ENCODE assay signal across 18 cellular contexts in genomic region chr10:10973310-10973709, GRCh38. TPM values are rescaled to one million over a fixed set of nuclear protein-coding genes. Genes with fewer than 3 reads are reported as not detected.
DNase-seq lines count a peak whose midpoint lies in the region; ATAC-seq and TF ChIP-seq lines count a peak whose summit lies in the region.
"Had no signal": no experiment of that assay in that cellular context is flagged by ENCODE, and none has a peak within 500 bp of the region (broad histone marks: within the 10 kb centered on the region; RNA-seq: fewer than 3 reads in every experiment).

No MANE protein-coding gene starts in this region.

- no peak overlapping the region for H3K27ac ChIP-seq in HEK293 (ENCODE audit: extremely low read depth, low read depth, low read length)
- H3K27ac ChIP-seq: BLaER1 treated with 17β-estradiol and CSF1 and Interleukin-3, amounts not matched to agents 10 nM and 100 nM; C4-2B had no signal

- TF ChIP-seq CTCF in HEK293 (tag by site-specific recombination; IDR thresholded peaks at IDR 0.05) (no peak), CD14-positive monocyte (IDR thresholded peaks at IDR 0.05) (no peak)

- H3K4me1 ChIP-seq in HEK293 (ENCODE audit: control insufficient read depth, insufficient read depth, low read length), result no peaks in the 10 kb centered on the region
- H3K4me1 ChIP-seq: BLaER1 treated with 17β-estradiol and CSF1 and Interleukin-3, amounts not matched to agents 10 nM and 100 nM had no signal

- H3K27me3 Mint-ChIP-seq in CD14-positive monocyte (ENCODE audit: low read depth in 3 of 3), result peaks cover 7 to 11% (median 8%) of the 10 kb centered on the region in 3 donors

- H3K36me3 Mint-ChIP-seq in CD14-positive monocyte, result no peaks in the 10 kb centered on the region
- H3K36me3 Mint-ChIP-seq: CD4-positive, alpha-beta memory T cell; CD4-positive, CD25-positive, alpha-beta regulatory T cell; CD8-positive, alpha-beta memory T cell had no signal

- H3K4me3 ChIP-seq in HEK293 (ENCODE audit: low read depth, low read length), result no peak overlapping the region
- H3K4me3 ChIP-seq: BLaER1 treated with 17β-estradiol and CSF1 and Interleukin-3, amounts not matched to agents 10 nM and 100 nM had no signal

- no peaks in the 10 kb centered on the region for H3K9me3 ChIP-seq in HEK293 (ENCODE audit: control insufficient read depth, insufficient read depth, low read depth, low read length)
- H3K9me3 ChIP-seq: BLaER1 treated with 17β-estradiol and CSF1 and Interleukin-3, amounts not matched to agents 10 nM and 100 nM had no signal

- peaks cover 0 to 7% (median 2%) of the 10 kb centered on the region in 7 donors for H3K9me3 Mint-ChIP-seq in CD14-positive monocyte
- H3K9me3 Mint-ChIP-seq: CD4-positive, alpha-beta memory T cell; CD4-positive, CD25-positive, alpha-beta regulatory T cell; CD8-positive, alpha-beta memory T cell had no signal

- H3K4me3 Mint-ChIP-seq in CD14-positive monocyte, result no peak overlapping the region
- H3K4me3 Mint-ChIP-seq: B cell; CD4-positive, alpha-beta memory T cell; CD4-positive, CD25-positive, alpha-beta regulatory T cell; CD8-positive, alpha-beta memory T cell had no signal

- no peaks in the 10 kb centered on the region for H3K4me1 Mint-ChIP-seq in CD14-positive monocyte
- H3K4me1 Mint-ChIP-seq: B cell; CD4-positive, CD25-positive, alpha-beta regulatory T cell; CD8-positive, alpha-beta memory T cell had no signal

- no peak overlapping the region for H3K27ac Mint-ChIP-seq in CD14-positive monocyte
- H3K27ac Mint-ChIP-seq: B cell; CD4-positive, alpha-beta memory T cell; CD8-positive, alpha-beta memory T cell had no signal

- H3K36me3 ChIP-seq in HEK293 (ENCODE audit: control insufficient read depth in 2 of 2, insufficient read depth in 1 of 2, low read length in 2 of 2), result no peaks in the 10 kb centered on the region
- H3K36me3 ChIP-seq: BLaER1 treated with 17β-estradiol and CSF1 and Interleukin-3, amounts not matched to agents 10 nM and 100 nM had no signal

- intact Hi-C loops in CD14-positive monocyte (cut with micrococcal nuclease), result no loop called here

- CTCF ChIA-PET in HEK293 (lab: Yijun Ruan, JAX), result no interaction called here

- DNase-seq in Ammon's horn (ENCODE audit: low spot score) (peak; percentile 35), myocyte (ENCODE audit: low read depth) (peak; percentile 53), DMS 273 treated with DMSO at 0.1 percent for 48 hours (lab: John Stamatoyannopoulos, UW) (no peak), CD14-positive monocyte (ENCODE audit: low spot score) (no peak)
- DNase-seq: 8988T; ACHN; CD4-positive, alpha-beta memory T cell; CD4-positive, CD25-positive, alpha-beta regulatory T cell; CD8-positive, alpha-beta memory T cell; COR-L47; DMS79 treated with DMSO at 0.1 percent for 48 hours; GF-D8 had no signal

- POLR2A ChIA-PET in HEK293 (lab: Yijun Ruan, JAX), result no interaction called here

- no peak for ATAC-seq in GM21529 (IDR thresholded peaks at IDR 0.05; ENCODE audit: unreplicated experiment)

TF ChIP-seq in HEK293, 187 proteins besides CTCF, POLR2A, EP300 and RAD21:
- TF ChIP-seq HOXD13 (CRISPR knock-in tag; IDR thresholded peaks at IDR 0.05; ENCODE audit: borderline replicate concordance) (no peak), ZFHX2 (tag by site-specific recombination; conservative IDR thresholded peaks at IDR 0.05) (peak; percentile 87), EGR2 (tag by site-specific recombination; IDR thresholded peaks at IDR 0.05; ENCODE audit: low read depth) (peak; percentile 82)

RNA-seq across cellular contexts. Expression of gene CELF2, which starts 44.4 kb away (rescaled TPM):
- 71.0 and 77.0 TPM in 2 replicates for total RNA-seq in myocyte
- 38.6 TPM for polyA plus RNA-seq in myocyte (2012)
- 10 to 100 TPM; 53.5 to 80.5 TPM for polyA plus RNA-seq in CD14-positive monocyte
- total RNA-seq: A673 had no signal

Comparison
In these comparisons a context has a peak if more than half of its experiments do, and no peak if none do; other contexts are left out.
1. DNase-seq: peak in Ammon's horn (single experiment) and myocyte (single experiment); none in DMS 273 treated with DMSO at 0.1 percent for 48 hours (single experiment) and CD14-positive monocyte (single experiment).